13 cellular contexts compared by ENCODE assay signal in genomic region chr16:25005445-25006306, GRCh38. TPM values are rescaled to one million over a fixed set of nuclear protein-coding genes. Genes with fewer than 3 reads are reported as not detected.
DNase-seq lines count a peak whose midpoint lies in the region; ATAC-seq, FAIRE-seq and TF ChIP-seq lines count a peak whose summit lies in the region.
"Had no signal": no experiment of that assay in that cellular context is flagged by ENCODE, and none has a peak within 500 bp of the region (broad histone marks: within the 10 kb centered on the region; RNA-seq: fewer than 3 reads in every experiment).

No MANE protein-coding gene starts in this region.

- POLR2A ChIA-PET in H1 (lab: Charles Lee; ENCODE audit: partially characterized antibody) (no interaction called here), RWPE1 (lab: Yijun Ruan, JAX; ENCODE audit: low non-redundant PET) (interaction anchor here (0.7 kb wide), 1 partner anchor 13 kb away, joined by 3 read pairs; no protein-coding TSS in a partner anchor)

- H3K27me3 ChIP-seq in H1 (replicated peaks in 1 of 4; ENCODE audit: control insufficient read depth in 3 of 4, extremely low read depth in 1 of 4, insufficient read depth in 3 of 4, low read length in 3 of 4) (no peaks in the 10 kb centered on the region), vagina (no peaks in the 10 kb centered on the region)

- peak overlapping the region; percentile 85 for H3K27ac Mint-ChIP-seq in activated naive CD4-positive, alpha-beta T cell treated with anti-CD3 and anti-CD28 coated beads, Interleukin-2, amount 50 U/mL, for 24 hours
- no peak overlapping the region for H3K27ac Mint-ChIP-seq in activated naive CD4-positive, alpha-beta T cell treated with anti-CD3 and anti-CD28 coated beads, Interleukin-2, amount 10 ng/mL, durations not matched to agents 7 days and 5 days
- peak overlapping the region; percentile 56 for H3K27ac Mint-ChIP-seq in stimulated activated memory B cell treated with anti-CD40 and anti-IgM and Interleukin-4, amounts not matched to agents 10 μg/mL and 1 μg/mL and 100 μg/mL, for 72 hours

- H2BK15ac ChIP-seq in H1 (ENCODE audit: low read length): no peak overlapping the region

- no peak overlapping the region for H4K5ac ChIP-seq in H1 (ENCODE audit: insufficient read length, low read depth, low read length)

- no peak for TF ChIP-seq RAD21 in H1 (IDR thresholded peaks at IDR 0.05 in 1 of 2, conservative IDR thresholded peaks at IDR 0.05 in 1 of 2; ENCODE audit: low read depth in 2 of 2, low read length in 2 of 2)

- no peak overlapping the region for H3K27ac ChIP-seq in H1 (ENCODE audit: low read depth, low read length)
- no peak overlapping the region for H3K27ac ChIP-seq in RWPE1
- no peak overlapping the region for H3K27ac ChIP-seq in vagina
- H3K27ac ChIP-seq: skin epidermis had no signal

- no peak overlapping the region for H3K14ac ChIP-seq in H1 (ENCODE audit: insufficient read length)

- FAIRE-seq in H1 (lab: Jason Lieb, UNC): no peak
- FAIRE-seq: keratinocyte had no signal

- H2BK20ac ChIP-seq in H1 (ENCODE audit: low read length): no peak overlapping the region

- no peak overlapping the region for H3K4me3 Mint-ChIP-seq in activated naive CD4-positive, alpha-beta T cell treated with anti-CD3 and anti-CD28 coated beads, Interleukin-2, amount 50 U/mL, for 24 hours
- no peak overlapping the region for H3K4me3 Mint-ChIP-seq in activated naive CD4-positive, alpha-beta T cell treated with anti-CD3 and anti-CD28 coated beads, Interleukin-2, amount 10 ng/mL, durations not matched to agents 7 days and 5 days
- H3K4me3 Mint-ChIP-seq in stimulated activated memory B cell treated with anti-CD40 and anti-IgM and Interleukin-4, amounts not matched to agents 10 μg/mL and 1 μg/mL and 100 μg/mL, for 72 hours: no peak overlapping the region
- H3K4me3 Mint-ChIP-seq: CD4-positive, CD25-positive, alpha-beta regulatory T cell had no signal

- H3K4me1 ChIP-seq in H1 (replicated peaks in 1 of 4; ENCODE audit: control insufficient read depth in 3 of 4, insufficient read depth in 4 of 4, low read length in 3 of 4) (no peaks in the 10 kb centered on the region; a peak in 1 of 7 replicates), vagina (peaks cover 64% of the 10 kb centered on the region)

- no peak for TF ChIP-seq EP300 in H1 (IDR thresholded peaks at IDR 0.05; ENCODE audit: borderline replicate concordance in 1 of 2, low read depth in 2 of 2, low read length in 2 of 2)

- no peak overlapping the region for H4K8ac ChIP-seq in H1 (ENCODE audit: extremely low read depth, insufficient read depth, low read length)

- no peak overlapping the region for H2BK12ac ChIP-seq in H1 (ENCODE audit: low read depth, low read length)

- H3K79me1 ChIP-seq in H1 (ENCODE audit: low read depth, low read length): peaks cover 6% of the 10 kb centered on the region

- H2AFZ ChIP-seq in H1 (ENCODE audit: low read length): no peak overlapping the region

- no peak for ATAC-seq in stimulated activated memory B cell treated with anti-CD40 and anti-IgM and Interleukin-4, amounts not matched to agents 10 μg/mL and 1 μg/mL and 100 μg/mL, for 72 hours

- peaks cover 2% of the 10 kb centered on the region for H3K36me3 Mint-ChIP-seq in activated naive CD4-positive, alpha-beta T cell treated with anti-CD3 and anti-CD28 coated beads, Interleukin-2, amount 50 U/mL, for 24 hours
- peaks cover 20% of the 10 kb centered on the region for H3K36me3 Mint-ChIP-seq in activated naive CD4-positive, alpha-beta T cell treated with anti-CD3 and anti-CD28 coated beads, Interleukin-2, amount 10 ng/mL, durations not matched to agents 7 days and 5 days
- peaks cover 32% of the 10 kb centered on the region for H3K36me3 Mint-ChIP-seq in stimulated activated memory B cell treated with anti-CD40 and anti-IgM and Interleukin-4, amounts not matched to agents 10 μg/mL and 1 μg/mL and 100 μg/mL, for 72 hours

- H3K18ac ChIP-seq in H1 (ENCODE audit: extremely low read depth, low read length): no peak overlapping the region

- H3K36me3 ChIP-seq in H1 (ENCODE audit: control insufficient read depth in 2 of 4, insufficient read depth in 4 of 4, low read length in 3 of 4) (no peaks in the 10 kb centered on the region), vagina (no peaks in the 10 kb centered on the region)

- no peak overlapping the region for H2AK5ac ChIP-seq in H1 (ENCODE audit: low read depth, low read length)

- peaks cover 69% of the 10 kb centered on the region for H3K4me1 Mint-ChIP-seq in activated naive CD4-positive, alpha-beta T cell treated with anti-CD3 and anti-CD28 coated beads, Interleukin-2, amount 50 U/mL, for 24 hours
- H3K4me1 Mint-ChIP-seq in activated naive CD4-positive, alpha-beta T cell treated with anti-CD3 and anti-CD28 coated beads, Interleukin-2, amount 10 ng/mL, durations not matched to agents 7 days and 5 days: peaks cover 25% of the 10 kb centered on the region
- peaks cover 82% of the 10 kb centered on the region for H3K4me1 Mint-ChIP-seq in stimulated activated memory B cell treated with anti-CD40 and anti-IgM and Interleukin-4, amounts not matched to agents 10 μg/mL and 1 μg/mL and 100 μg/mL, for 72 hours

- H3K9me3 Mint-ChIP-seq in activated naive CD4-positive, alpha-beta T cell treated with anti-CD3 and anti-CD28 coated beads, Interleukin-2, amount 50 U/mL, for 24 hours: no peaks in the 10 kb centered on the region
- no peaks in the 10 kb centered on the region for H3K9me3 Mint-ChIP-seq in activated naive CD4-positive, alpha-beta T cell treated with anti-CD3 and anti-CD28 coated beads, Interleukin-2, amount 10 ng/mL, durations not matched to agents 7 days and 5 days
- H3K9me3 Mint-ChIP-seq in stimulated activated memory B cell treated with anti-CD40 and anti-IgM and Interleukin-4, amounts not matched to agents 10 μg/mL and 1 μg/mL and 100 μg/mL, for 72 hours: no peaks in the 10 kb centered on the region
- H3K9me3 Mint-ChIP-seq: CD4-positive, CD25-positive, alpha-beta regulatory T cell had no signal

- no peak overlapping the region for H3K9ac ChIP-seq in H1 (replicated peaks in 1 of 4; ENCODE audit: extremely low read depth in 1 of 4, low read depth in 3 of 4, low read length in 3 of 4)

- H3K23me2 ChIP-seq in H1 (ENCODE audit: low read depth, low read length): no peaks in the 10 kb centered on the region

- peaks cover 6 to 11% of the 10 kb centered on the region in 2 experiments for H4K20me1 ChIP-seq in H1 (replicated peaks in 1 of 2; ENCODE audit: control insufficient read depth in 1 of 2, insufficient read depth in 2 of 2, low read length in 2 of 2)

- H3K23ac ChIP-seq in H1 (ENCODE audit: insufficient read length): no peak overlapping the region

- no peak overlapping the region for H3K56ac ChIP-seq in H1 (replicated peaks; ENCODE audit: insufficient read length, low read depth, low read length)

- no peak overlapping the region for H3K4me3 ChIP-seq in NB4 (ENCODE audit: low read depth, low read length)
- H3K4me3 ChIP-seq in H1 (ENCODE audit: extremely low read depth in 1 of 4, insufficient read depth in 2 of 4, low read depth in 3 of 4, low read length in 4 of 4): no peak overlapping the region
- no peak overlapping the region for H3K4me3 ChIP-seq in vagina
- H3K4me3 ChIP-seq: skin epidermis had no signal

- H3K27me3 Mint-ChIP-seq in activated naive CD4-positive, alpha-beta T cell treated with anti-CD3 and anti-CD28 coated beads, Interleukin-2, amount 50 U/mL, for 24 hours: no peaks in the 10 kb centered on the region
- H3K27me3 Mint-ChIP-seq in activated naive CD4-positive, alpha-beta T cell treated with anti-CD3 and anti-CD28 coated beads, Interleukin-2, amount 10 ng/mL, durations not matched to agents 7 days and 5 days: no peaks in the 10 kb centered on the region
- H3K27me3 Mint-ChIP-seq in stimulated activated memory B cell treated with anti-CD40 and anti-IgM and Interleukin-4, amounts not matched to agents 10 μg/mL and 1 μg/mL and 100 μg/mL, for 72 hours: no peaks in the 10 kb centered on the region
- H3K27me3 Mint-ChIP-seq: CD4-positive, CD25-positive, alpha-beta regulatory T cell had no signal

- intact Hi-C loops in vagina (cut with DNase I): no loop called here

- WGBS in H1 (ENCODE audit: extremely low coverage in 1 of 2, insufficient coverage in 1 of 2, insufficient read length in 1 of 2, insufficient replicate concordance in 2 of 2, low coverage in 1 of 2, low lambda C conversion rate in 2 of 2, missing lambda C conversion rate in 1 of 2), 2 experiments: 95% methylated on average over 4 of the region's 4 CpGs; no CpG with 5 or more reads in 1 of the 2 experiments

- TF ChIP-seq POLR2A in NB4 (IDR thresholded peaks at IDR 0.05; ENCODE audit: extremely low read depth, insufficient read length) (no peak), H1 (IDR thresholded peaks at IDR 0.05; ENCODE audit: control extremely low read depth in 1 of 2, low read depth in 2 of 2, low read length in 2 of 2) (no peak), vagina (IDR thresholded peaks at IDR 0.05) (no peak)

- CTCF ChIA-PET in activated naive CD4-positive, alpha-beta T cell treated with anti-CD3 and anti-CD28 coated beads, Interleukin-2, amount 10 ng/mL, durations not matched to agents 7 days and 5 days (lab: Charles Lee): interaction anchor here (0.6 kb wide), 1 partner anchor 113 kb away, joined by 3 read pairs; no protein-coding TSS in a partner anchor
- CTCF ChIA-PET in H1 (lab: Charles Lee; ENCODE audit: partially characterized antibody): interaction anchor here (1.2 kb wide), 1 partner anchor 17 kb away, joined by 3 read pairs; no protein-coding TSS in a partner anchor
- CTCF ChIA-PET in RWPE1 (lab: Yijun Ruan, JAX): no interaction called here

- H3K79me2 ChIP-seq in H1 (ENCODE audit: control insufficient read depth in 1 of 2, insufficient read depth in 2 of 2, low read length in 2 of 2): peaks cover 3 to 86% of the 10 kb centered on the region in 2 experiments

- no peak overlapping the region for H2BK5ac ChIP-seq in H1 (ENCODE audit: low read depth, low read length)

- H3K4ac ChIP-seq in H1 (replicated peaks; ENCODE audit: insufficient read length, low read depth, low read length): no peak overlapping the region

- TF ChIP-seq CTCF in NB4 (IDR thresholded peaks at IDR 0.05; ENCODE audit: low read depth, low read length) (no peak), H1 (IDR thresholded peaks at IDR 0.05; ENCODE audit: control extremely low read depth in 1 of 3, insufficient read depth in 1 of 3, low read depth in 1 of 3, low read length in 3 of 3) (no peak), RWPE1 (conservative IDR thresholded peaks at IDR 0.05; ENCODE audit: low read depth) (no peak), vagina (IDR thresholded peaks at IDR 0.05) (no peak)

- H3K9me3 ChIP-seq in H1 (ENCODE audit: insufficient read depth in 2 of 2, low read depth in 1 of 2, low read length in 1 of 2) (no peaks in the 10 kb centered on the region), vagina (no peaks in the 10 kb centered on the region)

- DNase-seq in activated naive CD4-positive, alpha-beta T cell treated with anti-CD3 and anti-CD28 coated beads, Interleukin-2, amount 10 ng/mL, durations not matched to agents 7 days and 5 days: no peak
- DNase-seq in NB4 (ENCODE audit: low read depth) (peak; percentile 64), H1 (ENCODE audit: low read depth in 1 of 2, low spot score in 2 of 2) (no peak), HPDE6-E6E7 (ENCODE audit: extremely low spot score) (no peak), RWPE1 (ENCODE audit: low spot score) (no peak), vagina (ENCODE audit: extremely low spot score in 2 of 2) (no peak)
- DNase-seq: CD4-positive, CD25-positive, alpha-beta regulatory T cell; central memory CD4-positive, alpha-beta T cell; NCI-H2081 had no signal

- no peak overlapping the region for H2BK120ac ChIP-seq in H1 (replicated peaks; ENCODE audit: low read depth, low read length)

- H3K4me2 ChIP-seq in H1 (ENCODE audit: insufficient read depth in 1 of 2, low read depth in 2 of 2, low read length in 2 of 2): no peak overlapping the region

- H4K91ac ChIP-seq in H1 (replicated peaks; ENCODE audit: insufficient read length, low read length): no peak overlapping the region

RNA-seq across cellular contexts. Expression of gene ARHGAP17, which starts 9.5 kb away (rescaled TPM):
- 91.4 and 93.2 TPM in 2 replicates for total RNA-seq in H1 (2021; fragmentation: NEBNext Ultra II Directional; extraction: Animal tissue kit (Norgen Biotek cat#: 25700))
- polyA plus RNA-seq in H1 (2011; rRNA removed): 28.5 and 37.7 TPM in 2 replicates
- polyA plus RNA-seq in H1 (2011; cell fraction: cytosol; rRNA removed): 20.7 TPM
- 39.6 TPM for polyA plus RNA-seq in H1 (2011; cell fraction: nucleus; rRNA removed)
- 48.0 to 73.9 TPM (median 59.4 TPM) in 4 replicates for polyA plus RNA-seq in H1 (2012, experiment 1 of 2)
- 45.2 TPM for polyA plus RNA-seq in H1 (2012, experiment 2 of 2)
- 50.4 TPM for polyA plus RNA-seq in H1 (2013, experiment 1 of 2)
- polyA plus RNA-seq in H1 (2013, experiment 2 of 2): 49.7 TPM
- 54.1 and 54.2 TPM in 2 replicates for polyA minus RNA-seq in H1 (2011; rRNA and poly(A)+ RNA removed)
- 41.5 TPM for polyA minus RNA-seq in H1 (2011; cell fraction: cytosol; rRNA and poly(A)+ RNA removed)
- 45.1 TPM for polyA minus RNA-seq in H1 (2011; cell fraction: nucleus; rRNA and poly(A)+ RNA removed)
- 52.1 TPM for total RNA-seq in vagina
